Comparison of ENCODE assay signal across 12 cellular contexts in the genomic region with DNA sequence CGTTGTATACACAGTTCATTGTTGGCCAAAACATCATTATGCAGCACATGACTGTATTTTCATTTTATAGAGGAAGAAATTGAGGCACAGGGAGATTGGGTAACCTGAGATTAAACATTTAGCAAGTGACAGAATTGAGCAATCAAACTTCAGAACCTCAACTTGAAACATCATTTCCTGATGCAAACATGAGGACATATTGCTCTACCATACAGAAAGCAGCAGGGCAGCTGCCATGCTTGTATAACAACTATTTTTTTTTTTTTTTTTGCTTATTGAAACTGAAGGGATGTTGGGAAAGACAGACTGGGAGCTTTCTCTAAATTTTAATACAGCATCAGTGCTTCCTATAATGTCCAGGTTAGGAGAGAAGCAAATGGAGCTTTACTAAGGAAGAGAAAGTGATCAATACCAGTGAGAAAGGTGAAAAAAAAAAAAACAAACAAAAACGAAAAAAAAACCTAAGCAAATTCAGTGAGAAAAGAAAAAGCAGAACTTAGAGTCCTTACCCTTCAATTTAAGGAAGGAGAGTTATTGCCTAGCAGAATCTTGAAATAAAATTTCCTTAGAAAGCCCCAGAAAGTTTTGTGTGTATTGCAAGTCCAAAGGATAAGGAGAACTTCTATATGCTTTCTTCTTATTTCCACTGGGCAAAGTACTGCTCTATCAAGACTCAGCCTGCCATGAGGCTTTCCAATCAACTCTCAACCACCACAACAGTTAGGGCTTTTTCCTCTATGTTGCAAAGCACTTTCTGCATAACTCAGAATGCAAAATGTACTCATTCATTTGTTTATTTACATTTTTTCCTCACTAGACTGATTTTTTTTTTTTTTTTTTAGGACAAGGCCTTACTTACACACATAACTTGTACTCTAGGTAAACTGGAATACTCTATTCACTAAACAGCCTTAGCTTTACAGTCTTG. TPM values are rescaled to one million over a fixed set of nuclear protein-coding genes. Genes with fewer than 3 reads are reported as not detected.
DNase-seq lines count a peak whose midpoint lies in the region; ATAC-seq and TF ChIP-seq lines count a peak whose summit lies in the region.
"Had no signal": no experiment of that assay in that cellular context is flagged by ENCODE, and none has a peak within 500 bp of the region (broad histone marks: within the 10 kb centered on the region; RNA-seq: fewer than 3 reads in every experiment).

No MANE protein-coding gene starts in this region.

- peaks cover 95% of the 10 kb centered on the region for H3K79me2 ChIP-seq in neural progenitor cell (ENCODE audit: low read depth)

- CTCF ChIA-PET in Calu3 (lab: Charles Lee) (interaction anchor here (0.5 to 1.7 kb wide), 6 partner anchors 12 to 854 kb away, joined by 3 to 8 read pairs (median 4); no protein-coding TSS in a partner anchor), T-cell (lab: Charles Lee) (interaction anchor here (0.5 to 0.7 kb wide), 5 partner anchors 59 to 709 kb away, joined by 3 to 6 read pairs (median 5); no protein-coding TSS in a partner anchor), RWPE1 (lab: Yijun Ruan, JAX) (interaction anchor here (0.6 kb wide), 1 partner anchor 407 kb away, joined by 7 read pairs; no protein-coding TSS in a partner anchor)

- POLR2A ChIA-PET in T-cell (lab: Charles Lee) (interaction anchor here (0.6 to 2.8 kb wide), 15 partner anchors 9 to 805 kb away, joined by 3 to 15 read pairs (median 7); a partner anchor contains a TSS), RWPE1 (lab: Yijun Ruan, JAX; ENCODE audit: low non-redundant PET) (no interaction called here)

- H3K36me3 ChIP-seq in lower lobe of right lung (no peaks in the 10 kb centered on the region), neural progenitor cell (peaks cover 6% of the 10 kb centered on the region)

- H2AFZ ChIP-seq in neural progenitor cell (replicated peaks): no peak overlapping the region

- ATAC-seq in GM21529 (IDR thresholded peaks at IDR 0.05; ENCODE audit: unreplicated experiment) (peak; percentile 40), T-cell (replicated peaks in 1 of 4) (peak in 1 of 4 experiments; percentile 3), lower lobe of right lung (peak; percentile 20 to 31)
- ATAC-seq: body of pancreas had no signal

- H3K27me3 Mint-ChIP-seq in Calu3 (ENCODE audit: unreplicated experiment) (no peaks in the 10 kb centered on the region), T-cell (no peaks in the 10 kb centered on the region), neural progenitor cell (ENCODE audit: insufficient read depth, low read depth) (no peaks in the 10 kb centered on the region)

- H3K27ac Mint-ChIP-seq in Calu3 (ENCODE audit: unreplicated experiment) (peak overlapping the region; percentile 94), T-cell (peak overlapping the region; percentile 69 to 72), neural progenitor cell (no peak overlapping the region)
- H3K27ac Mint-ChIP-seq: nephron had no signal

- H3K4me3 Mint-ChIP-seq in Calu3 (ENCODE audit: low read depth, unreplicated experiment) (peak overlapping the region; percentile 23), T-cell (peak overlapping the region in 2 of 3 donors; percentile 40 to 100), neural progenitor cell (no peak overlapping the region)
- H3K4me3 Mint-ChIP-seq: nephron had no signal

- H3F3A ChIP-seq in neural progenitor cell (ENCODE audit: low read depth): no peaks in the 10 kb centered on the region

- BruUV-seq in Calu3 (replicated peaks; lab: Mats Ljungman, UMichigan): no TSS peak

- no peak overlapping the region for H3K9ac ChIP-seq in neural progenitor cell

- no peak overlapping the region for H3K4me2 ChIP-seq in neural progenitor cell

- H3K4me1 Mint-ChIP-seq in Calu3 (ENCODE audit: low read depth, unreplicated experiment) (peaks cover 64% of the 10 kb centered on the region), T-cell (peaks cover 59 to 66% (median 62%) of the 10 kb centered on the region in 3 donors), neural progenitor cell (no peaks in the 10 kb centered on the region)
- H3K4me1 Mint-ChIP-seq: nephron had no signal

- intact Hi-C loops in Calu3 (cut with micrococcal nuclease; ENCODE audit: unreplicated experiment): no loop called here
- intact Hi-C loops in lower lobe of right lung (cut with DNase I): no loop called here

- no peak for TF ChIP-seq CTCF in Calu3 (IDR thresholded peaks at IDR 0.05; ENCODE audit: unreplicated experiment)
- no peak for TF ChIP-seq CTCF in lower lobe of right lung (IDR thresholded peaks at IDR 0.05)
- TF ChIP-seq CTCF in coronary artery (IDR thresholded peaks at IDR 0.05): no peak
- TF ChIP-seq CTCF in RWPE1 (conservative IDR thresholded peaks at IDR 0.05; ENCODE audit: low read depth): no peak
- no peak for TF ChIP-seq CTCF in neural progenitor cell (IDR thresholded peaks at IDR 0.05)

- H3K9me3 Mint-ChIP-seq in Calu3 (ENCODE audit: low read depth, unreplicated experiment) (no peaks in the 10 kb centered on the region), T-cell (peaks cover 8 to 23% (median 22%) of the 10 kb centered on the region in 3 donors), neural progenitor cell (peaks cover 12% of the 10 kb centered on the region)

- no peak for DNase-seq in Calu3
- DNase-seq in T-cell: no peak
- DNase-seq in lower lobe of right lung: no peak
- DNase-seq in coronary artery (ENCODE audit: low spot score): no peak
- no peak for DNase-seq in RWPE1 (ENCODE audit: low spot score)
- DNase-seq in NCI-H1436 treated with DMSO at 0.1 percent for 48 hours (lab: John Stamatoyannopoulos, UW): no peak
- no peak for DNase-seq in neural progenitor cell (ENCODE audit: low spot score)
- DNase-seq: body of pancreas, DMS79, Right ventricle myocardium superior had no signal

- H3K9me3 ChIP-seq in lower lobe of right lung (peaks cover 16% of the 10 kb centered on the region), neural progenitor cell (ENCODE audit: low read depth) (no peaks in the 10 kb centered on the region)

- no peaks in the 10 kb centered on the region for H4K20me1 ChIP-seq in neural progenitor cell (ENCODE audit: low read depth)

- H3K27ac ChIP-seq in lower lobe of right lung (peak overlapping the region; percentile 34), coronary artery (no peak overlapping the region), RWPE1 (no peak overlapping the region), neural progenitor cell (no peak overlapping the region)

- no peaks in the 10 kb centered on the region for H3K27me3 ChIP-seq in lower lobe of right lung (ENCODE audit: low read depth)
- H3K27me3 ChIP-seq in neural progenitor cell: no peaks in the 10 kb centered on the region
- H3K27me3 ChIP-seq: body of pancreas had no signal

- H3K4me3 ChIP-seq in lower lobe of right lung (no peak overlapping the region), coronary artery (no peak overlapping the region), neural progenitor cell (no peak overlapping the region)
- H3K4me3 ChIP-seq: body of pancreas had no signal

- H3K36me3 Mint-ChIP-seq in Calu3 (ENCODE audit: insufficient read depth, unreplicated experiment) (peaks cover 26% of the 10 kb centered on the region), T-cell (peaks cover 73% of the 10 kb centered on the region), neural progenitor cell (peaks cover 14% of the 10 kb centered on the region)

- H3K4me1 ChIP-seq in lower lobe of right lung (peaks cover 21% of the 10 kb centered on the region), neural progenitor cell (peaks cover 6% of the 10 kb centered on the region)

RNA-seq across cellular contexts. Expression of a gene that starts 21.6 kb away (rescaled TPM):
- total RNA-seq in Calu3 (2022): 123 and 131 TPM in 2 replicates
- total RNA-seq in T-cell: 1,000 to 10,000 TPM in 2 of 5 donors, 100 to 1,000 TPM in 3; 484 to 1,238 (median 551) TPM
- total RNA-seq in lower lobe of right lung: 159 TPM
- 25.2 and 45.1 TPM in 2 replicates for total RNA-seq in neural progenitor cell (ENCODE audit: low replicate concordance)
